ENCODE assay signal across 1 cellular context in the genomic region with DNA sequence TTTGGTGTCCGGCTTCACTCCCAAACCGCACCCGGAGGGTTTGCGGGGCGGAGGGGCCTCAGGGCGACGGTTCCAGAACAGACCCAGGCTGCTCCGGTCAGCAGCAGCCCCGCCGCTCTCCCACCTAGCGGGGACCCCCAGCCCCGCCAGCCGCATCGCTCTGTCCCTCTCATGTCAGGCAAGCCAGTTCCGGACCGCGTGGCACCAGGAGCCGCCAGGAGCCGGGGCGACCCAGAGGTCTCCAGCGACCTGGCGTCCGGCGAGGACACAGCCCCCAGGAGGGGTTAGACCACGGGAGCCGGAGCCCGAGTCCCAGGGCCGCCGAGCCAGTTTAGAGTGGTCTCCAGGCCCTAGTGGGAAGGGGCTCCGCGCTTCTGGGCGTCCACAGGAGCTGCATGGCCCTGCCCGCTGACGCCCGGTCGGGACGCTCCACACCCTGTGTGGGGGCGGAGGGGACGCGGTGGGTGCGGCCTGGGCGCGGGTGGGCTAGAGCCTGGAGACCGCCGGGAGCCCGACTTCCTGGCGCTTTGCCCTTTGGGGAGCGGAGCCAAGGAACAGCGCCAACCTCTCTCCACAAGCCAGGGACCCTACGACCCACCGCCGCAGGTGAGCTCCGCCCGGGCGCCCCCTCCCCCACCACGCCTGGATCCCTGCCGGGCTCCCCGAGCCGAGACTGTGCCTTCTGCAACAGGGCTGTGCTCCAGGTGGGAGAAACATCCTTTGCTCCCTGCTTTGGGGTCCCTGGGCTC.
A peak's percentile ranks its signal among the peaks of the same experiment; 100 is the strongest.
TF ChIP-seq lines count a peak whose summit lies in the region.

No MANE protein-coding gene starts in this region.

TF ChIP-seq in H1, 55 proteins besides CTCF, POLR2A, EP300 and RAD21:
- TF ChIP-seq, protein P1, sequence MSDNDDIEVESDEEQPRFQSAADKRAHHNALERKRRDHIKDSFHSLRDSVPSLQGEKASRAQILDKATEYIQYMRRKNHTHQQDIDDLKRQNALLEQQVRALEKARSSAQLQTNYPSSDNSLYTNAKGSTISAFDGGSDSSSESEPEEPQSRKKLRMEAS (IDR thresholded peaks at IDR 0.05), result no peak; the same call in 1 of the 2 replicates
- 0 out of 2 replicates have a peak, but pooled peaks have one; percentile 19 for TF ChIP-seq PHF8 (conservative IDR thresholded peaks at IDR 0.05; ENCODE audit: low read depth, low read length)
- no peak for TF ChIP-seq TEAD4 (IDR thresholded peaks at IDR 0.05; ENCODE audit: low read depth, low read length)
- peak; percentile 53; the same call in 1 of the 2 replicates for TF ChIP-seq E2F6 (IDR thresholded peaks at IDR 0.05)
- no peak for TF ChIP-seq SP1 (IDR thresholded peaks at IDR 0.05; ENCODE audit: low read depth, low read length)
- TF ChIP-seq SUZ12 (IDR thresholded peaks at IDR 0.05; ENCODE audit: low read length), result no peak; the same call in 1 of the 2 replicates
- peak; percentile 97 for TF ChIP-seq KDM4A (IDR thresholded peaks at IDR 0.05; ENCODE audit: low read depth, low read length, severe bottlenecking)
- TF ChIP-seq CTBP2 (IDR thresholded peaks at IDR 0.05; ENCODE audit: borderline replicate concordance, insufficient read depth, insufficient read length, low read length), result no peak
- TF ChIP-seq EZH2 (IDR thresholded peaks at IDR 0.05; ENCODE audit: low read depth, low read length, severe bottlenecking), result peak; percentile 54
- TF ChIP-seq YY1 (IDR thresholded peaks at IDR 0.05; ENCODE audit: low read depth, low read length), result no peak
- no peak for TF ChIP-seq MAFK (IDR thresholded peaks at IDR 0.05; ENCODE audit: low read depth, low read length)
- no peak for TF ChIP-seq HDAC2 (IDR thresholded peaks at IDR 0.05; ENCODE audit: borderline replicate concordance in 1 of 2, low read depth in 2 of 2, low read length in 2 of 2)
- TF ChIP-seq TAF1 (IDR thresholded peaks at IDR 0.05; ENCODE audit: low read depth, low read length), result no peak
